In genomic region chrX:115881170-115881569, GRCh38 we compare ENCODE assay signal across 2 cellular contexts.
DNase-seq lines count a peak whose midpoint lies in the region; ATAC-seq, FAIRE-seq and TF ChIP-seq lines count a peak whose summit lies in the region.
"Not testable (repeated sequence)": the region's sequence is repeated elsewhere in the genome, so short reads cannot be mapped to it uniquely, and the experiment has no call there.

No MANE protein-coding gene starts in this region.

- 88% methylated on average over 5 of the region's 15 CpGs for WGBS in A549 (ENCODE audit: missing lambda C conversion rate)

- not testable (repeated sequence) for TF ChIP-seq RAD21 in A549 (conservative IDR thresholded peaks at IDR 0.05 in 1 of 2, IDR thresholded peaks at IDR 0.05 in 1 of 2)

- DNase-seq in A549 (ENCODE audit: low read depth in 1 of 2, low spot score in 1 of 2): not testable (repeated sequence)

- not testable (repeated sequence) for TF ChIP-seq EP300 in A549 (IDR thresholded peaks at IDR 0.05)

- FAIRE-seq in A549 (lab: Jason Lieb, UNC): not testable (repeated sequence)

- H3K4me2 ChIP-seq in A549: not testable (repeated sequence)

- POLR2A ChIA-PET in A549 (lab: Yijun Ruan, JAX); HEK293 (lab: Yijun Ruan, JAX): not testable (repeated sequence)

- CTCF ChIA-PET in A549 (lab: Yijun Ruan, JAX); HEK293 (lab: Yijun Ruan, JAX): not testable (repeated sequence)

- not testable (repeated sequence) for TF ChIP-seq POLR2A in A549 (IDR thresholded peaks at IDR 0.05; ENCODE audit: low read length)

- H3K4me3 ChIP-seq in A549; HEK293 (ENCODE audit: low read depth, low read length): not testable (repeated sequence)

- H3K4me1 ChIP-seq in A549; HEK293 (ENCODE audit: control insufficient read depth, insufficient read depth, low read length): not testable (repeated sequence)

- not testable (repeated sequence) for H3K9me3 ChIP-seq in A549; HEK293 (ENCODE audit: control insufficient read depth, insufficient read depth, low read depth, low read length)

- H3K36me3 ChIP-seq in HEK293 (ENCODE audit: control insufficient read depth in 2 of 2, insufficient read depth in 1 of 2, low read length in 2 of 2): not testable (repeated sequence)

- not testable (repeated sequence) for ATAC-seq in A549

- TF ChIP-seq CTCF in A549 (IDR thresholded peaks at IDR 0.05); HEK293 (tag by site-specific recombination; IDR thresholded peaks at IDR 0.05): not testable (repeated sequence)

- H3K27ac ChIP-seq in A549; HEK293 (ENCODE audit: extremely low read depth, low read depth, low read length): not testable (repeated sequence)

TF ChIP-seq in A549, 52 proteins besides CTCF, POLR2A, EP300 and RAD21:
- peak; percentile 78 for TF ChIP-seq ZC3H11A (IDR thresholded peaks at IDR 0.05)

TF ChIP-seq in HEK293, 187 proteins besides CTCF, POLR2A, EP300 and RAD21 (continues in another document):
- TF ChIP-seq ZNF341 (tag by site-specific recombination; IDR thresholded peaks at IDR 0.05; ENCODE audit: low read depth) (peak; percentile 85), ZNF518A (tag by site-specific recombination; conservative IDR thresholded peaks at IDR 0.05; ENCODE audit: low read depth) (peak; percentile 99), ZNF692 (tag by site-specific recombination; IDR thresholded peaks at IDR 0.05) (peak; percentile 51; the same call in 1 of the 2 replicates), ZNF223 (tag by site-specific recombination; IDR thresholded peaks at IDR 0.05) (peak; percentile 88), ZNF155 (tag by site-specific recombination; IDR thresholded peaks at IDR 0.05) (0 out of 2 replicates have a peak, but pooled peaks have one; percentile 36), ZNF302 (tag by site-specific recombination; IDR thresholded peaks at IDR 0.05; ENCODE audit: low read depth) (peak; percentile 96), ZNF16 (tag by site-specific recombination; IDR thresholded peaks at IDR 0.05; ENCODE audit: low read depth) (peak; percentile 61; the same call in 1 of the 2 replicates), MZF1 (tag by site-specific recombination; IDR thresholded peaks at IDR 0.05; ENCODE audit: borderline replicate concordance) (peak; percentile 76; the same call in 1 of the 2 replicates), ZSCAN4 (tag by site-specific recombination; IDR thresholded peaks at IDR 0.05) (peak; percentile 37; the same call in 1 of the 2 replicates), ZEB2 (tag by site-specific recombination; IDR thresholded peaks at IDR 0.05) (peak; percentile 61), ZNF221 (tag by site-specific recombination; IDR thresholded peaks at IDR 0.05; ENCODE audit: borderline replicate concordance) (peak; percentile 46; the same call in 1 of the 2 replicates), ZNF19 (tag by site-specific recombination; IDR thresholded peaks at IDR 0.05; ENCODE audit: low read depth) (peak; percentile 100), AEBP2 (tag by site-specific recombination; IDR thresholded peaks at IDR 0.05; ENCODE audit: borderline replicate concordance) (peak; percentile 100), ZNF560 (tag by site-specific recombination; IDR thresholded peaks at IDR 0.05; ENCODE audit: borderline replicate concordance) (peak; percentile 100), SP3 (tag by site-specific recombination; IDR thresholded peaks at IDR 0.05) (peak; percentile 63), ZNF585B (tag by site-specific recombination; IDR thresholded peaks at IDR 0.05) (peak; percentile 19; the same call in 1 of the 2 replicates), ZNF514 (tag by site-specific recombination; IDR thresholded peaks at IDR 0.05) (peak; percentile 97), ZBTB1 (tag by site-specific recombination; IDR thresholded peaks at IDR 0.05) (peak; percentile 96), WT1 (tag by site-specific recombination; IDR thresholded peaks at IDR 0.05) (0 out of 2 replicates have a peak, but pooled peaks have one; percentile 18)
